ENCODE assay signal across 8 cellular contexts in genomic region chr2:87683451-87683850, GRCh38.
DNase-seq lines count a peak whose midpoint lies in the region; ATAC-seq and TF ChIP-seq lines count a peak whose summit lies in the region.
"Not testable (repeated sequence)": the region's sequence is repeated elsewhere in the genome, so short reads cannot be mapped to it uniquely, and the experiment has no call there.

No MANE protein-coding gene starts in this region.

- intact Hi-C loops in ascending aorta (cut with DNase I); Right ventricle myocardium inferior (cut with DNase I); left colon (cut with DNase I, micrococcal nuclease); sigmoid colon (cut with DNase I); transverse colon (cut with DNase I; ENCODE audit: low total_unique reads): not testable (repeated sequence)

- not testable (repeated sequence) for H3K27me3 Mint-ChIP-seq in endodermal cell (ENCODE audit: insufficient read depth)

- not testable (repeated sequence) for H3K9me3 Mint-ChIP-seq in endodermal cell

- DNase-seq in Ammon's horn (ENCODE audit: low spot score) (peak; percentile 43), ascending aorta (ENCODE audit: low spot score in 2 of 2) (peak; percentile 12 to 72), endodermal cell (peak; percentile 25), Right ventricle myocardium inferior (ENCODE audit: missing footprints) (peak; percentile 83), left colon (peak; percentile 11 to 36), myocyte (ENCODE audit: low read depth) (peak; percentile 71), sigmoid colon (peak; percentile 91), transverse colon (peak; percentile 21)

- ATAC-seq in Right ventricle myocardium inferior (peak; percentile 97), left colon (peak; percentile 11)

- not testable (repeated sequence) for TF ChIP-seq EP300 in sigmoid colon (IDR thresholded peaks at IDR 0.05); transverse colon (IDR thresholded peaks at IDR 0.05; ENCODE audit: low read depth)

- in situ Hi-C loops in transverse colon (cut with MboI; ENCODE audit: low pct_ligation_motif_present in 1 of 4, low pct_unique_long_range_greater_than_20kb in 1 of 4, low sequenced_read_pairs in 3 of 4) = not testable (repeated sequence)

- not testable (repeated sequence) for H3K9ac ChIP-seq in endodermal cell (ENCODE audit: extremely low read depth, low read length, poor library complexity, severe bottlenecking)

- not testable (repeated sequence) for H3K4me3 Mint-ChIP-seq in endodermal cell

- H3K36me3 ChIP-seq in ascending aorta; endodermal cell (ENCODE audit: control insufficient read depth, insufficient read depth, low read length); sigmoid colon; transverse colon: not testable (repeated sequence)

- peak overlapping the region; percentile 11 to 41 for H3K27ac ChIP-seq in ascending aorta
- not testable (repeated sequence) for H3K27ac ChIP-seq in endodermal cell (ENCODE audit: low read depth, low read length); transverse colon
- peak overlapping the region in 2 of 4 donors; percentile 45 to 54 for H3K27ac ChIP-seq in sigmoid colon

- not testable (repeated sequence) for H3K27ac Mint-ChIP-seq in endodermal cell

- not testable (repeated sequence) for H3K4me1 ChIP-seq in ascending aorta; endodermal cell (ENCODE audit: control insufficient read depth, insufficient read depth, low read length); transverse colon
- H3K4me1 ChIP-seq in sigmoid colon = peaks cover 0 to 10% (median 1%) of the 10 kb centered on the region in 4 donors

- 93% methylated on average over 8 of the region's 10 CpGs; no CpG with 5 or more reads in 1 of the 2 experiments for WGBS in endodermal cell (ENCODE audit: insufficient coverage in 1 of 2, insufficient read length in 1 of 2), 2 experiments
- 86 to 89% methylated on average over 10 of the region's 10 CpGs for WGBS in sigmoid colon, 2 donors
- WGBS in transverse colon (ENCODE audit: low coverage in 1 of 2), 2 donors = 86% methylated on average over 4 of the region's 10 CpGs; no CpG with 5 or more reads in 1 of the 2 donors

- H3K36me3 Mint-ChIP-seq in endodermal cell (ENCODE audit: low read depth) = not testable (repeated sequence)

- H3K9me3 ChIP-seq in ascending aorta; endodermal cell (ENCODE audit: control insufficient read depth, low read length); sigmoid colon; transverse colon: not testable (repeated sequence)

- H3K27me3 ChIP-seq in ascending aorta; endodermal cell (ENCODE audit: control insufficient read depth, insufficient read depth, low read length, poor library complexity, severe bottlenecking); sigmoid colon; transverse colon: not testable (repeated sequence)

- TF ChIP-seq CTCF in ascending aorta (IDR thresholded peaks at IDR 0.05) = peak in 1 of 3 experiments; percentile 28
- not testable (repeated sequence) for TF ChIP-seq CTCF in endodermal cell (conservative IDR thresholded peaks at IDR 0.05); transverse colon (IDR thresholded peaks at IDR 0.05)
- TF ChIP-seq CTCF in sigmoid colon (IDR thresholded peaks at IDR 0.05) = peak in 1 of 4 experiments; percentile 13

- H3K4me3 ChIP-seq in ascending aorta; endodermal cell (ENCODE audit: low read length); sigmoid colon; transverse colon: not testable (repeated sequence)

- H3K4me1 Mint-ChIP-seq in endodermal cell = not testable (repeated sequence)

- TF ChIP-seq POLR2A in sigmoid colon (IDR thresholded peaks at IDR 0.05); transverse colon (IDR thresholded peaks at IDR 0.05): not testable (repeated sequence)

Comparison
In these comparisons a context has a peak if more than half of its experiments do, and no peak if none do; other contexts are left out.
1. DNase-seq: peak in every context shown above with its lines; median percentile 91 in sigmoid colon; 83 in Right ventricle myocardium inferior; 71 in myocyte; 43 in Ammon's horn; 42 in ascending aorta; 25 in endodermal cell; 24 in left colon; 21 in transverse colon.